Comparison of ENCODE assay signal across 17 cellular contexts in genomic region chr5:16740476-16740875, GRCh38.
DNase-seq lines count a peak whose midpoint lies in the region; ATAC-seq and TF ChIP-seq lines count a peak whose summit lies in the region.
"Had no signal": no experiment of that assay in that cellular context is flagged by ENCODE, and none has a peak within 500 bp of the region (broad histone marks: within the 10 kb centered on the region; RNA-seq: fewer than 3 reads in every experiment).

No MANE protein-coding gene starts in this region.

- H3K36me3 Mint-ChIP-seq in neural crest cell (ENCODE audit: low read depth), result no peaks in the 10 kb centered on the region

- peak overlapping the region; percentile 88 for H3K4me3 Mint-ChIP-seq in neural crest cell
- H3K4me3 Mint-ChIP-seq: activated CD8-positive, alpha-beta T cell treated with anti-CD3 and anti-CD28 coated beads, Interleukin-2, amount 10 ng/mL, durations not matched to agents 7 days and 5 days; activated T-helper 1 cell treated with anti-CD3 and anti-CD28 coated beads, Interleukin-12 subunit alpha, Interleukin-12 subunit beta, Interleukin-2, Interleukin-4 antibody, amounts not matched to agents 30 ng/mL and 10 ng/mL and 1 ng/mL, durations not matched to agents 14 hours and 24 hours and 36 hours; B cell had no signal

- ATAC-seq in GM18517 (IDR thresholded peaks at IDR 0.05; ENCODE audit: unreplicated experiment), result no peak
- no peak for ATAC-seq in GM21423 (IDR thresholded peaks at IDR 0.05; ENCODE audit: unreplicated experiment)
- no peak for ATAC-seq in GM21825 (IDR thresholded peaks at IDR 0.05; ENCODE audit: unreplicated experiment)
- ATAC-seq: activated CD8-positive, alpha-beta T cell treated with anti-CD3 and anti-CD28 coated beads, Interleukin-2, amount 10 ng/mL, durations not matched to agents 7 days and 5 days; left colon; Panc1 had no signal

- H3K4me1 ChIP-seq in HUES48 (ENCODE audit: control insufficient read depth, insufficient read depth, low read length) (peaks cover 41% of the 10 kb centered on the region), SJCRH30 (peaks cover 17% of the 10 kb centered on the region)

- DNase-seq in SJCRH30 (no peak), fibroblast of the aortic adventitia (ENCODE audit: low read depth) (no peak), neural crest cell (ENCODE audit: low read depth, low spot score) (no peak)
- DNase-seq in activated CD4-positive, alpha-beta T cell treated with anti-CD3 and anti-CD28 coated beads for 48 hours, result no peak
- DNase-seq: activated CD8-positive, alpha-beta T cell treated with anti-CD3 and anti-CD28 coated beads, Interleukin-2, amount 10 ng/mL, durations not matched to agents 7 days and 5 days; KBM-7; left colon; NCI-H1436 treated with DMSO at 0.1 percent for 48 hours; NCI-H510A treated with DMSO at 0.1 percent for 48 hours; testis had no signal

- no peaks in the 10 kb centered on the region for H3K9me3 Mint-ChIP-seq in neural crest cell
- H3K9me3 Mint-ChIP-seq: activated T-helper 1 cell treated with anti-CD3 and anti-CD28 coated beads, Interleukin-12 subunit alpha, Interleukin-12 subunit beta, Interleukin-2, Interleukin-4 antibody, amounts not matched to agents 30 ng/mL and 10 ng/mL and 1 ng/mL, durations not matched to agents 14 hours and 24 hours and 36 hours had no signal

- H3K4me1 Mint-ChIP-seq in neural crest cell, result peaks cover 77% of the 10 kb centered on the region
- H3K4me1 Mint-ChIP-seq: B cell had no signal

- H3K4me3 ChIP-seq in HUES48 (ENCODE audit: low read depth, low read length) (peak overlapping the region; percentile 62), SJCRH30 (peak overlapping the region; percentile 19; the same call in 1 of the 2 replicates), fibroblast of the aortic adventitia (ENCODE audit: low read depth, low read length) (peak overlapping the region; percentile 4)
- H3K4me3 ChIP-seq: testis had no signal

- H3K36me3 ChIP-seq in HUES48 (ENCODE audit: control insufficient read depth, insufficient read depth, low read length), result no peaks in the 10 kb centered on the region
- H3K36me3 ChIP-seq in SJCRH30, result no peaks in the 10 kb centered on the region

- peak overlapping the region; percentile 59 for H3K9ac ChIP-seq in HUES48 (ENCODE audit: low read depth, low read length)

- peak overlapping the region; percentile 98 for H3K27ac ChIP-seq in HUES48 (ENCODE audit: low read depth, low read length)
- no peak overlapping the region for H3K27ac ChIP-seq in SJCRH30
- H3K27ac ChIP-seq: testis had no signal

- H3K9me3 ChIP-seq in HUES48 (ENCODE audit: control insufficient read depth, insufficient read depth, low read length) (no peaks in the 10 kb centered on the region), SJCRH30 (replicated peaks) (no peaks in the 10 kb centered on the region)
- H3K9me3 ChIP-seq: testis had no signal

- H3K27ac Mint-ChIP-seq in neural crest cell (ENCODE audit: unreplicated experiment), result peak overlapping the region; percentile 85
- H3K27ac Mint-ChIP-seq: activated CD8-positive, alpha-beta T cell treated with anti-CD3 and anti-CD28 coated beads, Interleukin-2, amount 10 ng/mL, durations not matched to agents 7 days and 5 days; activated T-helper 1 cell treated with anti-CD3 and anti-CD28 coated beads, Interleukin-12 subunit alpha, Interleukin-12 subunit beta, Interleukin-2, Interleukin-4 antibody, amounts not matched to agents 30 ng/mL and 10 ng/mL and 1 ng/mL, durations not matched to agents 14 hours and 24 hours and 36 hours; B cell had no signal

- H3K27me3 Mint-ChIP-seq in neural crest cell (ENCODE audit: low read depth), result no peaks in the 10 kb centered on the region

- TF ChIP-seq CTCF in fibroblast of the aortic adventitia (IDR thresholded peaks at IDR 0.05; ENCODE audit: insufficient read depth, low read length) (no peak), neural crest cell (conservative IDR thresholded peaks at IDR 0.05) (no peak)

- H3K27me3 ChIP-seq in HUES48 (ENCODE audit: control insufficient read depth, insufficient read depth, low read length) (no peaks in the 10 kb centered on the region), SJCRH30 (no peaks in the 10 kb centered on the region)
- H3K27me3 ChIP-seq: testis had no signal

Comparison
In these comparisons a context has a peak if more than half of its experiments do, and no peak if none do; other contexts are left out.
1. H3K4me3 ChIP-seq: peak in every context shown above with its lines; median percentile 62 in HUES48; 19 in SJCRH30; 4 in fibroblast of the aortic adventitia.